In the genomic region with DNA sequence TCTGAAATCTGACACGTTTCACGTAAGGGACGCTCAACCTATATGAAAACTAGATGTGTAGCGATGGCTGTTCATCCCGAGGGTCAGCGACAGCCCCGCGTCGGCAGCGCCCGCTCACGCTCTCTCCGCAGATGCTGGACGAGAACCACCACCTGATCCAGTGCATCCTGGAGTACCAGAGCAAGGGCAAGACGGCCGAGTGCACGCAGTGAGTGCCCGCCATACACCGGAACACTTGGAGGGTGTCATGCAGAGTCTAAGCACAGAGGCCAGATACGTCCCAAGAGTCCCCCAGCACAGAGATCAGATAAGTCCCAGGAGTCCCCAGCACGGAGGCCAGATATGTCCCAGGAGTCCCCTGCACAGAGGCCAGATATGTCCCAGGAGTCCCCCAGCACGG, we compare ENCODE assay signal across 18 cellular contexts.
"Had no signal": no experiment of that assay in that cellular context is flagged by ENCODE, and none has a peak within 500 bp of the region (broad histone marks: within the 10 kb centered on the region; RNA-seq: fewer than 3 reads in every experiment).

No MANE protein-coding gene starts in this region.

- DNase-seq: cortex of kidney; effector memory CD8-positive, alpha-beta T cell; head of caudate nucleus; left ventricle myocardium superior; lower lobe of right lung; naive thymus-derived CD8-positive, alpha-beta T cell; occipital lobe; ovary; retina; right lobe of liver; small intestine; stimulated activated CD4-positive, alpha-beta T cell treated with anti-CD3 and anti-CD28 coated beads, Interleukin-15, amount 100 ng/mL, for 24 hours; stimulated activated CD4-positive, alpha-beta T cell treated with anti-CD3 and anti-CD28 coated beads, Interleukin-2, amount 100 ng/mL, for 48 hours; stimulated activated CD8-positive, alpha-beta memory T cell treated with anti-CD3 and anti-CD28 coated beads, Interleukin-4, amount 100 ng/mL, for 48 hours; stimulated activated naive CD4-positive, alpha-beta T cell; stomach; thyroid gland; trophoblast cell had no signal

- H3K27ac Mint-ChIP-seq: naive thymus-derived CD8-positive, alpha-beta T cell had no signal

- H3K9me3 Mint-ChIP-seq: effector memory CD8-positive, alpha-beta T cell had no signal

- H3K4me3 Mint-ChIP-seq: effector memory CD8-positive, alpha-beta T cell; naive thymus-derived CD8-positive, alpha-beta T cell had no signal

- H3K27me3 Mint-ChIP-seq: effector memory CD8-positive, alpha-beta T cell; naive thymus-derived CD8-positive, alpha-beta T cell had no signal

- ATAC-seq: effector memory CD8-positive, alpha-beta T cell; left ventricle myocardium superior; lower lobe of right lung; naive thymus-derived CD8-positive, alpha-beta T cell; right lobe of liver had no signal

- H3K27me3 ChIP-seq: ovary, right lobe of liver, stomach, thyroid gland had no signal

- H3K27ac ChIP-seq: lower lobe of right lung, ovary, right lobe of liver, stomach, thyroid gland had no signal

- H3K9me3 ChIP-seq: lower lobe of right lung, ovary, right lobe of liver, stomach, thyroid gland had no signal

- H3K36me3 ChIP-seq: ovary had no signal

- H3K4me3 ChIP-seq: lower lobe of right lung, ovary, right lobe of liver, stomach, thyroid gland had no signal
